ENCODE assay signal across 8 cellular contexts in genomic region chr21:17613242-17613676, GRCh38. TPM values are rescaled to one million over a fixed set of nuclear protein-coding genes. Genes with fewer than 3 reads are reported as not detected.
DNase-seq lines count a peak whose midpoint lies in the region; ATAC-seq and TF ChIP-seq lines count a peak whose summit lies in the region.

No MANE protein-coding gene starts in this region.

- peaks cover 0 to 24% (median 14%) of the 10 kb centered on the region in 11 experiments; a peak in 17 of 22 replicates for H3K36me3 ChIP-seq in BLaER1 treated with 17β-estradiol and CSF1 and Interleukin-3, amounts not matched to agents 10 nM and 100 nM
- H3K36me3 ChIP-seq in mesodermal cell (ENCODE audit: control insufficient read depth, insufficient read depth, low read length), result peaks cover 12% of the 10 kb centered on the region

- H3K4me3 Mint-ChIP-seq in effector memory CD8-positive, alpha-beta T cell, result peak overlapping the region; percentile 73 to 76
- peak overlapping the region; percentile 90 for H3K4me3 Mint-ChIP-seq in type B pancreatic cell

- DNase-seq in T follicular helper cell (ENCODE audit: low read depth) (peak; percentile 3), type B pancreatic cell (ENCODE audit: extremely low spot score, unreplicated experiment) (no peak), T1000 (lab: John Stamatoyannopoulos, UW) (no peak)
- DNase-seq in effector memory CD8-positive, alpha-beta T cell, result peak in 1 of 3 experiments; percentile 10

- peak overlapping the region; percentile 79 to 99 (median 94) for H3K4me3 ChIP-seq in BLaER1 treated with 17β-estradiol and CSF1 and Interleukin-3, amounts not matched to agents 10 nM and 100 nM
- peak overlapping the region; percentile 95 for H3K4me3 ChIP-seq in mesodermal cell (ENCODE audit: extremely low read depth, insufficient read depth, low read length, poor library complexity, severe bottlenecking)

- peak overlapping the region; percentile 73 to 91 (median 82); a peak in 21 of 22 replicates for H3K4me2 ChIP-seq in BLaER1 treated with 17β-estradiol and CSF1 and Interleukin-3, amounts not matched to agents 10 nM and 100 nM

- peak; percentile 1 for ATAC-seq in GM21423 (IDR thresholded peaks at IDR 0.05; ENCODE audit: unreplicated experiment)
- no peak for ATAC-seq in effector memory CD8-positive, alpha-beta T cell (replicated peaks)
- no peak for ATAC-seq in GM19397 (IDR thresholded peaks at IDR 0.05; ENCODE audit: unreplicated experiment)

- peaks cover 16 to 18% of the 10 kb centered on the region in 2 donors for H3K4me1 Mint-ChIP-seq in effector memory CD8-positive, alpha-beta T cell (ENCODE audit: low read depth in 2 of 2)
- peaks cover 11% of the 10 kb centered on the region for H3K4me1 Mint-ChIP-seq in type B pancreatic cell (ENCODE audit: unreplicated experiment)

- H4K20me1 ChIP-seq in BLaER1 treated with 17β-estradiol and CSF1 and Interleukin-3, amounts not matched to agents 10 nM and 100 nM, result peaks cover 0 to 31% (median 24%) of the 10 kb centered on the region in 11 experiments; a peak in 15 of 22 replicates

- peak overlapping the region; percentile 85 to 96 (median 93); a peak in 21 of 22 replicates for H3K9ac ChIP-seq in BLaER1 treated with 17β-estradiol and CSF1 and Interleukin-3, amounts not matched to agents 10 nM and 100 nM

- TF ChIP-seq CTCF in type B pancreatic cell (conservative IDR thresholded peaks at IDR 0.05), result no peak

- WGBS in mesodermal cell (ENCODE audit: insufficient coverage in 2 of 2), 2 experiments, result 50 to 63% methylated on average over 13 to 15 of the region's 16 CpGs

- peak overlapping the region in 9 of 11 experiments; percentile 83 to 95 (median 93); a peak in 19 of 22 replicates for H3K27ac ChIP-seq in BLaER1 treated with 17β-estradiol and CSF1 and Interleukin-3, amounts not matched to agents 10 nM and 100 nM
- H3K27ac ChIP-seq in mesodermal cell (ENCODE audit: low read depth, low read length, severe bottlenecking), result no peak overlapping the region

- no peaks in the 10 kb centered on the region for H3K27me3 ChIP-seq in BLaER1 treated with 17β-estradiol and CSF1 and Interleukin-3, amounts not matched to agents 10 nM and 100 nM

- peaks cover 10 to 15% (median 12%) of the 10 kb centered on the region in 10 experiments for H3K4me1 ChIP-seq in BLaER1 treated with 17β-estradiol and CSF1 and Interleukin-3, amounts not matched to agents 10 nM and 100 nM
- H3K4me1 ChIP-seq in mesodermal cell (ENCODE audit: control insufficient read depth, insufficient read depth, low read length, poor library complexity, severe bottlenecking), result no peaks in the 10 kb centered on the region

- peak overlapping the region; percentile 84 to 99 for H3K27ac Mint-ChIP-seq in effector memory CD8-positive, alpha-beta T cell
- peak overlapping the region; percentile 91 for H3K27ac Mint-ChIP-seq in type B pancreatic cell

- H3K36me3 Mint-ChIP-seq in effector memory CD8-positive, alpha-beta T cell (ENCODE audit: insufficient read depth), result peaks cover 22% of the 10 kb centered on the region
- H3K36me3 Mint-ChIP-seq in type B pancreatic cell, result peaks cover 15% of the 10 kb centered on the region

- no peaks in the 10 kb centered on the region for H3K27me3 Mint-ChIP-seq in effector memory CD8-positive, alpha-beta T cell
- no peaks in the 10 kb centered on the region for H3K27me3 Mint-ChIP-seq in type B pancreatic cell

- H3K9me3 ChIP-seq in BLaER1 treated with 17β-estradiol and CSF1 and Interleukin-3, amounts not matched to agents 10 nM and 100 nM (replicated peaks in 1 of 11), result peaks cover 0 to 6% (median 0%) of the 10 kb centered on the region in 11 experiments; a peak in 1 of 22 replicates
- no peaks in the 10 kb centered on the region for H3K9me3 ChIP-seq in mesodermal cell (ENCODE audit: control insufficient read depth, low read length)

- H3K9me3 Mint-ChIP-seq in effector memory CD8-positive, alpha-beta T cell, result no peaks in the 10 kb centered on the region
- no peaks in the 10 kb centered on the region for H3K9me3 Mint-ChIP-seq in type B pancreatic cell

RNA-seq across cellular contexts. Expression of gene BTG3, which starts 0.6 kb away (rescaled TPM):
- 101 TPM for polyA plus RNA-seq in mesodermal cell (2013, experiment 1 of 2)
- polyA plus RNA-seq in mesodermal cell (2013, experiment 2 of 2), result 95.5 TPM
- total RNA-seq in type B pancreatic cell (ENCODE audit: low replicate concordance), result 37.5 and 47.9 TPM in 2 replicates
